In genomic region chr22:45757068-45757467, GRCh38 we compare ENCODE assay signal across 1 cellular context.
TF ChIP-seq lines count a peak whose summit lies in the region.

No MANE protein-coding gene starts in this region.

TF ChIP-seq in HEK293, 187 proteins besides CTCF, POLR2A, EP300 and RAD21 (continued from another document and continues in another):
- no peak for TF ChIP-seq GLI4 (tag by site-specific recombination; IDR thresholded peaks at IDR 0.05)
- no peak for TF ChIP-seq ZNF513 (tag by site-specific recombination; IDR thresholded peaks at IDR 0.05)
- no peak for TF ChIP-seq ZNF510 (tag by site-specific recombination; IDR thresholded peaks at IDR 0.05; ENCODE audit: insufficient replicate concordance)
- no peak for TF ChIP-seq ZNF639 (tag by site-specific recombination; IDR thresholded peaks at IDR 0.05)
- no peak for TF ChIP-seq ZFP41 (tag by site-specific recombination; IDR thresholded peaks at IDR 0.05; ENCODE audit: borderline replicate concordance)
- TF ChIP-seq ZNF175 (tag by site-specific recombination; IDR thresholded peaks at IDR 0.05), result no peak
- no peak for TF ChIP-seq ZBTB1 (tag by site-specific recombination; IDR thresholded peaks at IDR 0.05)
- TF ChIP-seq ZNF518A (tag by site-specific recombination; conservative IDR thresholded peaks at IDR 0.05; ENCODE audit: low read depth), result no peak
- TF ChIP-seq ZNF112 (tag by site-specific recombination; IDR thresholded peaks at IDR 0.05), result no peak
- no peak for TF ChIP-seq YY2 (tag by site-specific recombination; IDR thresholded peaks at IDR 0.05)
- TF ChIP-seq ZFHX2 (tag by site-specific recombination; conservative IDR thresholded peaks at IDR 0.05), result peak; percentile 98
- TF ChIP-seq ZNF560 (tag by site-specific recombination; IDR thresholded peaks at IDR 0.05; ENCODE audit: borderline replicate concordance), result no peak
- TF ChIP-seq ZBTB26 (tag by site-specific recombination; optimal IDR thresholded peaks at IDR 0.05), result no peak
- TF ChIP-seq KLF9 (tag by site-specific recombination; IDR thresholded peaks at IDR 0.05; ENCODE audit: low read depth), result peak; percentile 78
- TF ChIP-seq ZNF302 (tag by site-specific recombination; IDR thresholded peaks at IDR 0.05; ENCODE audit: low read depth), result no peak
- no peak for TF ChIP-seq ZFP3 (tag by site-specific recombination; IDR thresholded peaks at IDR 0.05; ENCODE audit: low read depth)
- no peak for TF ChIP-seq ZNF529 (tag by site-specific recombination; IDR thresholded peaks at IDR 0.05; ENCODE audit: insufficient replicate concordance)
- TF ChIP-seq SP3 (tag by site-specific recombination; IDR thresholded peaks at IDR 0.05), result no peak
- peak; percentile 18; the same call in 1 of the 2 replicates for TF ChIP-seq GLIS1 (tag by site-specific recombination; IDR thresholded peaks at IDR 0.05)
- TF ChIP-seq ZNF701 (tag by site-specific recombination; IDR thresholded peaks at IDR 0.05), result no peak
- TF ChIP-seq ZNF24 (tag by site-specific recombination; IDR thresholded peaks at IDR 0.05), result no peak
- no peak for TF ChIP-seq ZNF423 (tag by site-specific recombination; IDR thresholded peaks at IDR 0.05)
- TF ChIP-seq ZNF221 (tag by site-specific recombination; IDR thresholded peaks at IDR 0.05; ENCODE audit: borderline replicate concordance), result no peak
- TF ChIP-seq ZNF138 (tag by site-specific recombination; IDR thresholded peaks at IDR 0.05; ENCODE audit: borderline replicate concordance), result no peak
- TF ChIP-seq ZNF223 (tag by site-specific recombination; IDR thresholded peaks at IDR 0.05), result no peak
- TF ChIP-seq ZNF501 (tag by site-specific recombination; IDR thresholded peaks at IDR 0.05), result no peak
- no peak for TF ChIP-seq ZNF391 (tag by site-specific recombination; IDR thresholded peaks at IDR 0.05; ENCODE audit: borderline replicate concordance, low read depth)
- TF ChIP-seq ZNF148 (tag by site-specific recombination; IDR thresholded peaks at IDR 0.05; ENCODE audit: borderline replicate concordance), result no peak
- no peak for TF ChIP-seq ZNF707 (tag by site-specific recombination; IDR thresholded peaks at IDR 0.05)
- TF ChIP-seq ZNF174 (tag by site-specific recombination; IDR thresholded peaks at IDR 0.05), result no peak
- peak; percentile 45; the same call in 1 of the 2 replicates for TF ChIP-seq ZIC2 (tag by site-specific recombination; IDR thresholded peaks at IDR 0.05)
- no peak for TF ChIP-seq ZNF548 (tag by site-specific recombination; IDR thresholded peaks at IDR 0.05)
- TF ChIP-seq ZNF610 (tag by site-specific recombination; IDR thresholded peaks at IDR 0.05; ENCODE audit: borderline replicate concordance), result no peak
- no peak for TF ChIP-seq TCF7L2 (IDR thresholded peaks at IDR 0.05; ENCODE audit: borderline replicate concordance, low read depth, low read length)
- TF ChIP-seq ZNF600 (tag by site-specific recombination; IDR thresholded peaks at IDR 0.05), result peak; percentile 49; the same call in 1 of the 2 replicates
- TF ChIP-seq ZNF777 (tag by site-specific recombination; IDR thresholded peaks at IDR 0.05; ENCODE audit: borderline replicate concordance), result no peak
- TF ChIP-seq PRDM10 (tag by site-specific recombination; IDR thresholded peaks at IDR 0.05), result 0 out of 2 replicates have a peak, but pooled peaks have one; percentile 27
- no peak for TF ChIP-seq ZSCAN23 (tag by site-specific recombination; IDR thresholded peaks at IDR 0.05)
- no peak for TF ChIP-seq MZF1 (tag by site-specific recombination; IDR thresholded peaks at IDR 0.05; ENCODE audit: borderline replicate concordance)
- TF ChIP-seq SETDB1 (IDR thresholded peaks at IDR 0.05; ENCODE audit: insufficient read length, low read length), result no peak
- no peak for TF ChIP-seq ZNF211 (tag by site-specific recombination; IDR thresholded peaks at IDR 0.05; ENCODE audit: low read depth)
- peak; percentile 25; the same call in 1 of the 2 replicates for TF ChIP-seq ZNF335 (tag by site-specific recombination; conservative IDR thresholded peaks at IDR 0.05)
- no peak for TF ChIP-seq TRIM28 (IDR thresholded peaks at IDR 0.05; ENCODE audit: borderline replicate concordance, low read length)
- no peak for TF ChIP-seq KLF10 (tag by site-specific recombination; IDR thresholded peaks at IDR 0.05)
- peak; percentile 42 for TF ChIP-seq SP2 (tag by site-specific recombination; IDR thresholded peaks at IDR 0.05)
- no peak for TF ChIP-seq ZNF266 (tag by site-specific recombination; IDR thresholded peaks at IDR 0.05; ENCODE audit: low read depth)
- no peak for TF ChIP-seq ZNF341 (tag by site-specific recombination; IDR thresholded peaks at IDR 0.05; ENCODE audit: low read depth)
- TF ChIP-seq ZBTB20 (tag by site-specific recombination; IDR thresholded peaks at IDR 0.05), result no peak
- no peak for TF ChIP-seq REPIN1 (tag by site-specific recombination; IDR thresholded peaks at IDR 0.05; ENCODE audit: low read depth)
- TF ChIP-seq EGR2 (tag by site-specific recombination; IDR thresholded peaks at IDR 0.05; ENCODE audit: low read depth), result peak; percentile 93
- no peak for TF ChIP-seq ZFP69B (tag by site-specific recombination; IDR thresholded peaks at IDR 0.05)
- no peak for TF ChIP-seq ZNF280C (tag by site-specific recombination; IDR thresholded peaks at IDR 0.05)
